ENCODE assay signal across 22 cellular contexts in the genomic region with DNA sequence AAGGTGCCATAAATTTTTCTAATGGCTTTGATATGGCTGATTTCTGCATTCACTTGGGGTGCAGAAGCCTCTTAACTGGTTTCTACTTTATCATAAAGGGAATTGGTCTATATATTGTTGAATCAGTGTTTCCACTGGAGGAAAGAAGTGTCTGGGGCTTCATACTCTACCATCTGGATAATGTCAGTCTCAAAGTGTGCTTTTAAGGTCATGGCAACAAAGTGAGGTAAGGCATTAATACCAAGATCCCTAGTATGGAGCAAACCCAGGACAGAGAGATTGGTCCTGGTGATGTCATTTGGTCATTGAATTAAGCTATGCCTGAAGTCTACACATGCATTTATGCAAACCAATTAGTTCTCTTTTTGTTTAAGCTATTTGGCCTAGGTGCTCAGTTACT.
"Had no signal": no experiment of that assay in that cellular context is flagged by ENCODE, and none has a peak within 500 bp of the region (broad histone marks: within the 10 kb centered on the region; RNA-seq: fewer than 3 reads in every experiment).

No MANE protein-coding gene starts in this region.

- DNase-seq: activated CD4-positive, alpha-beta memory T cell treated with anti-CD3 and anti-CD28 coated beads for 36 hours; activated CD4-positive, alpha-beta T cell treated with anti-CD3 and anti-CD28 coated beads, Interleukin-2, amount 10 ng/mL, durations not matched to agents 7 days and 5 days; activated CD4-positive, CD25-positive, alpha-beta regulatory T cell; activated CD8-positive, alpha-beta memory T cell treated with anti-CD3 and anti-CD28 coated beads for 24 hours; activated gamma-delta T cell treated with Interleukin-2 at 50 U/mL for 16 hours; activated naive CD4-positive, alpha-beta T cell treated with anti-CD3 and anti-CD28 coated beads, Interleukin-2, amount 10 ng/mL, durations not matched to agents 7 days and 5 days; activated naive CD8-positive, alpha-beta T cell treated with anti-CD3 and anti-CD28 coated beads for 36 hours; activated T-cell treated with anti-CD3 and anti-CD28 coated beads for 4 hours; activated T-cell treated with anti-CD3 and anti-CD28 coated beads, Interleukin-2, amount 50 U/mL, for 48 hours; anterior cingulate cortex; MM.1S; NCI-H1105; NCI-H1436; NCI-H1694 treated with DMSO at 0.1 percent for 48 hours; NCI-H2029 treated with DMSO at 0.1 percent for 48 hours; NCI-H345; NCI-H510A; NCI-H526 treated with DMSO at 0.1 percent for 48 hours; SIG-M5; SK-N-SH; T-helper 1 cell had no signal

- H3K27ac ChIP-seq: VCaP had no signal

- H3K9ac ChIP-seq: SK-N-SH had no signal
